8 cellular contexts compared by ENCODE assay signal in the genomic region with DNA sequence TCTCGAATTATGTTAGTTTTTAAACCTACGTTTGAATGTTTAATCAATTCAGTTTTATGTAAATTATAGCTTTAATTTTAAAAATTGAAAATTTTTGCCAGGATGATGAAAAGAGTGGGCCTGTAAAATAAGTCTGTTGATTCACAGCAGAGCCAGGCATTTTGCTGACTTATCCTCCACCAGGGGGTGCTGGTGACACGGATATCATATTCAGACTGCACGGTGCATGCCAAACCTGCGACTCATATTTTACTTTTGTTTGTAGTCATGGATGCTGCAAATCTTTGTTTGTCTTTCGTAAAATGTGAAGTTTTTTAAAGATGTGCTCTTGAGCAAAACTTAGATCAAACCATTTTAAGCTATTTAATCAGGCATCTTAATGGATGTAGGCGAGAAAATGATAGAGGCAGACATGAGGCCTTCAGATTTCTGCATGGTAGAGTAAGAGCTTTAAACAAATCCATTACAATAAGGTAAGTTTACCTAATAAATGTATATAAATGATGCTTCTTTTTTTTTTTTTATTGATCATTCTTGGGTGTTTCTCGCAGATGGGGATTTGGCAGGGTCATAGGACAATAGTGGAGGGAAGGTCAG. TPM values are rescaled to one million over a fixed set of nuclear protein-coding genes. Genes with fewer than 3 reads are reported as not detected.
DNase-seq lines count a peak whose midpoint lies in the region; ATAC-seq, FAIRE-seq and TF ChIP-seq lines count a peak whose summit lies in the region.

No MANE protein-coding gene starts in this region.

- in situ Hi-C loops in HAP-1 (cut with MboI; ENCODE audit: low sequenced_read_pairs) = loop anchor here (25.0 kb wide), 2 partner anchors 185 to 460 kb away; partner anchors contain the start of gene ROBO3

- peak; percentile 84 for ATAC-seq in esophagus mucosa
- ATAC-seq in natural killer cell = peak in 2 of 3 donors; percentile 59 to 62
- ATAC-seq in upper lobe of right lung = peak; percentile 87

- intact Hi-C loops in natural killer cell (cut with micrococcal nuclease) (no loop called here), upper lobe of right lung (cut with DNase I) (no loop called here)

- H3K36me3 Mint-ChIP-seq in natural killer cell = no peaks in the 10 kb centered on the region

- H3K27ac ChIP-seq in upper lobe of right lung = no peak overlapping the region

- peak; percentile 89 for DNase-seq in ELR (ENCODE audit: low read depth)
- peak; percentile 58 to 80 for DNase-seq in HAP-1 (ENCODE audit: low spot score in 2 of 2)
- DNase-seq in activated CD4-positive, CD25-positive, alpha-beta regulatory T cell treated with anti-CD3 and anti-CD28 coated beads, Interleukin-2, amount 50 U/mL, for 72 hours = peak; percentile 30
- peak; percentile 19 for DNase-seq in natural killer cell
- DNase-seq in upper lobe of right lung = no peak

- H3K4me1 ChIP-seq in HAP-1 = no peaks in the 10 kb centered on the region
- H3K4me1 ChIP-seq in upper lobe of right lung = no peaks in the 10 kb centered on the region

- no peak overlapping the region for H3K4me3 Mint-ChIP-seq in natural killer cell

- H3K27ac Mint-ChIP-seq in natural killer cell = no peak overlapping the region

- H3K36me3 ChIP-seq in HAP-1 (replicated peaks) (no peaks in the 10 kb centered on the region), upper lobe of right lung (no peaks in the 10 kb centered on the region)

- FAIRE-seq in A204.1 (lab: Jason Lieb, UNC) = peak; percentile 91

- TF ChIP-seq CTCF in LNCAP (IDR thresholded peaks at IDR 0.05) = peak; percentile 93
- peak; percentile 68 for TF ChIP-seq CTCF in natural killer cell (IDR thresholded peaks at IDR 0.05)
- peak; percentile 71 for TF ChIP-seq CTCF in upper lobe of right lung (IDR thresholded peaks at IDR 0.05)

- no peaks in the 10 kb centered on the region for H3K9me3 ChIP-seq in HAP-1
- no peaks in the 10 kb centered on the region for H3K9me3 ChIP-seq in upper lobe of right lung

- H3K27me3 ChIP-seq in HAP-1 (ENCODE audit: low read depth) (0 out of 2 replicates have a peak, but pooled peaks cover 3% of the 10 kb centered on the region), upper lobe of right lung (no peaks in the 10 kb centered on the region)

- H3K4me3 ChIP-seq in HAP-1 = no peak overlapping the region
- H3K4me3 ChIP-seq in upper lobe of right lung = no peak overlapping the region

- H3K27me3 Mint-ChIP-seq in natural killer cell (ENCODE audit: low read depth in 2 of 2) = peaks cover 6 to 10% of the 10 kb centered on the region in 2 donors

- H3K9me3 Mint-ChIP-seq in natural killer cell = no peaks in the 10 kb centered on the region

- no peaks in the 10 kb centered on the region for H3K4me1 Mint-ChIP-seq in natural killer cell

RNA-seq across cellular contexts. Expression of gene OR8B3, which starts 3.6 kb away (rescaled TPM):
- total RNA-seq in esophagus mucosa (not detected), natural killer cell (not detected), upper lobe of right lung (not detected)

RNA-seq across cellular contexts. Expression of gene OR8B2, which starts 18.1 kb away (rescaled TPM):
- not detected for total RNA-seq in esophagus mucosa
- not detected for total RNA-seq in natural killer cell
- total RNA-seq in upper lobe of right lung = not detected

RNA-seq across cellular contexts. Expression of gene OR8B4, which starts 22.2 kb away (rescaled TPM):
- not detected for total RNA-seq in esophagus mucosa
- total RNA-seq in natural killer cell = not detected
- not detected for total RNA-seq in upper lobe of right lung

RNA-seq across cellular contexts. Expression of gene OR8B8, which starts 43.1 kb away (rescaled TPM):
- total RNA-seq in esophagus mucosa = not detected
- total RNA-seq in natural killer cell = not detected
- total RNA-seq in upper lobe of right lung = not detected
